ENCODE assay signal across 16 cellular contexts in genomic region chr1:66265796-66266195, GRCh38.
DNase-seq lines count a peak whose midpoint lies in the region; ATAC-seq, FAIRE-seq and TF ChIP-seq lines count a peak whose summit lies in the region.
"Had no signal": no experiment of that assay in that cellular context is flagged by ENCODE, and none has a peak within 500 bp of the region (broad histone marks: within the 10 kb centered on the region; RNA-seq: fewer than 3 reads in every experiment).

No MANE protein-coding gene starts in this region.

- POLR2A ChIA-PET in HepG2 (lab: Yijun Ruan, JAX) = no interaction called here

- H3K27me3 ChIP-seq in right lobe of liver = no peaks in the 10 kb centered on the region
- no peaks in the 10 kb centered on the region for H3K27me3 ChIP-seq in HepG2 (ENCODE audit: control insufficient read depth in 1 of 2, insufficient read depth in 2 of 2, low read length in 2 of 2)
- H3K27me3 ChIP-seq in OCI-LY3 (ENCODE audit: low read depth, low read length) = no peaks in the 10 kb centered on the region
- no peaks in the 10 kb centered on the region for H3K27me3 ChIP-seq in right cardiac atrium (ENCODE audit: control insufficient read depth, insufficient read depth)
- no peaks in the 10 kb centered on the region for H3K27me3 ChIP-seq in upper lobe of right lung
- no peaks in the 10 kb centered on the region for H3K27me3 ChIP-seq in trophoblast cell (ENCODE audit: insufficient read depth, low read length)
- H3K27me3 ChIP-seq: esophagus squamous epithelium had no signal

- CTCF ChIA-PET in HepG2 (lab: Yijun Ruan, JAX; ENCODE audit: low intra/inter-chr PET ratio, low total read pairs) = no interaction called here

- H3K9me3 ChIP-seq in right lobe of liver (no peaks in the 10 kb centered on the region), HepG2 (ENCODE audit: low read length) (no peaks in the 10 kb centered on the region), OCI-LY3 (ENCODE audit: insufficient read depth, low read length) (no peaks in the 10 kb centered on the region), right cardiac atrium (ENCODE audit: control insufficient read depth, low read length) (no peaks in the 10 kb centered on the region), upper lobe of right lung (no peaks in the 10 kb centered on the region), trophoblast cell (ENCODE audit: insufficient read depth, low read depth, low read length) (no peaks in the 10 kb centered on the region)
- H3K9me3 ChIP-seq: esophagus squamous epithelium, HAP-1 had no signal

- H2BK12ac ChIP-seq in trophoblast cell (ENCODE audit: low read length) = no peak overlapping the region

- H3K23ac ChIP-seq in trophoblast cell (ENCODE audit: low read length) = no peak overlapping the region

- in situ Hi-C loops in HepG2 (cut with HindIII; ENCODE audit: extremely low pct_ligation_motif_present, low pct_unique_long_range_greater_than_20kb) = loop anchor here (10.0 kb wide), 1 partner anchor 459 kb away; no protein-coding TSS in a partner anchor

- H3K9ac ChIP-seq in HepG2 (ENCODE audit: insufficient read depth, low read depth, low read length) = no peak overlapping the region
- H3K9ac ChIP-seq in OCI-LY3 (ENCODE audit: low read length) = no peak overlapping the region
- no peak overlapping the region for H3K9ac ChIP-seq in trophoblast cell (ENCODE audit: low read length)

- H3K4me2 ChIP-seq in HepG2 (ENCODE audit: low read depth, low read length) (no peak overlapping the region), OCI-LY3 (ENCODE audit: low read length) (no peak overlapping the region), trophoblast cell (ENCODE audit: low read length) (no peak overlapping the region)

- no peak for TF ChIP-seq RAD21 in HepG2 (CRISPR knock-in tag; IDR thresholded peaks at IDR 0.05)

- ATAC-seq in right lobe of liver (peak in 3 of 4 donors; percentile 27 to 63 (median 36)), HepG2 (no peak), right cardiac atrium (peak in 1 of 2 donors; percentile 17), upper lobe of right lung (peak; percentile 19)
- no peak for ATAC-seq in activated CD4-positive, CD25-positive, alpha-beta regulatory T cell treated with anti-CD3 and anti-CD28 coated beads, Interleukin-2, amount 50 U/mL, for 24 hours
- ATAC-seq: activated naive CD8-positive, alpha-beta T cell treated with anti-CD3 and anti-CD28 coated beads, Interleukin-2, amount 50 U/mL, for 24 hours; WTC11 had no signal

- WGBS in right lobe of liver (ENCODE audit: insufficient coverage, low coverage, low lambda C conversion rate, missing lambda C conversion rate) = no CpG with 5 or more reads among the region's 3 CpGs
- WGBS in HepG2 (ENCODE audit: low lambda C conversion rate) = no CpG with 5 or more reads among the region's 3 CpGs
- 60% methylated on average over 3 of the region's 3 CpGs for WGBS in right cardiac atrium
- WGBS in trophoblast cell (ENCODE audit: extremely low coverage, insufficient coverage, insufficient read length) = no CpG with 5 or more reads among the region's 3 CpGs

- no peak overlapping the region for H3K14ac ChIP-seq in trophoblast cell (ENCODE audit: low read length)

- BruUV-seq in HepG2 (replicated peaks; lab: Mats Ljungman, UMichigan) = no TSS peak

- H3K18ac ChIP-seq in trophoblast cell (ENCODE audit: low read length) = no peak overlapping the region

- H4K91ac ChIP-seq in trophoblast cell (ENCODE audit: low read depth, low read length) = no peak overlapping the region

- H3K4me3 ChIP-seq in right lobe of liver (no peak overlapping the region), HepG2 (replicated peaks in 1 of 3; ENCODE audit: insufficient read depth in 1 of 3, low read depth in 2 of 3, low read length in 3 of 3) (no peak overlapping the region), OCI-LY3 (ENCODE audit: low read length) (no peak overlapping the region), right cardiac atrium (ENCODE audit: low read length) (no peak overlapping the region), upper lobe of right lung (no peak overlapping the region), trophoblast cell (ENCODE audit: low read depth, low read length) (no peak overlapping the region)
- H3K4me3 ChIP-seq: esophagus squamous epithelium, HAP-1 had no signal

- TF ChIP-seq EP300 in HepG2 (IDR thresholded peaks at IDR 0.05; ENCODE audit: low read depth in 2 of 2, low read length in 2 of 2) (no peak), HepG2 (CRISPR knock-in tag; IDR thresholded peaks at IDR 0.05; ENCODE audit: borderline replicate concordance) (no peak)

- no peak overlapping the region for H2AK5ac ChIP-seq in trophoblast cell (ENCODE audit: low read length)

- H2BK120ac ChIP-seq in trophoblast cell (ENCODE audit: insufficient read depth, low read length, poor library complexity) = no peak overlapping the region

- H3K36me3 ChIP-seq in right lobe of liver = no peaks in the 10 kb centered on the region
- no peaks in the 10 kb centered on the region for H3K36me3 ChIP-seq in HepG2 (replicated peaks in 1 of 2; ENCODE audit: control insufficient read depth in 1 of 2, insufficient read depth in 2 of 2, low read length in 2 of 2)
- no peaks in the 10 kb centered on the region for H3K36me3 ChIP-seq in OCI-LY3 (replicated peaks; ENCODE audit: low read depth, low read length)
- no peaks in the 10 kb centered on the region for H3K36me3 ChIP-seq in upper lobe of right lung
- no peaks in the 10 kb centered on the region for H3K36me3 ChIP-seq in trophoblast cell (ENCODE audit: control insufficient read depth in 1 of 2, insufficient read depth in 2 of 2, low read length in 2 of 2)
- H3K36me3 ChIP-seq: esophagus squamous epithelium, HAP-1 had no signal

- H3K27ac ChIP-seq in right lobe of liver (no peak overlapping the region), HepG2 (ENCODE audit: extremely low read length, insufficient read depth, low read length) (no peak overlapping the region), OCI-LY3 (ENCODE audit: low read length) (no peak overlapping the region), right cardiac atrium (ENCODE audit: low read length) (peak overlapping the region; percentile 64), upper lobe of right lung (no peak overlapping the region), trophoblast cell (ENCODE audit: low read depth, low read length) (no peak overlapping the region)
- H3K27ac ChIP-seq: HL-60 had no signal

- FAIRE-seq in HepG2 (lab: Jason Lieb, UNC) = no peak

- no peak overlapping the region for H2BK5ac ChIP-seq in trophoblast cell (ENCODE audit: low read depth, low read length, poor library complexity)

- no peak for TF ChIP-seq POLR2A in right lobe of liver (IDR thresholded peaks at IDR 0.05)
- TF ChIP-seq POLR2A in HepG2 (IDR thresholded peaks at IDR 0.05; ENCODE audit: insufficient read depth in 1 of 2, low read depth in 2 of 2, low read length in 2 of 2) = no peak

- H2AFZ ChIP-seq in HepG2 (ENCODE audit: low read length) (no peak overlapping the region), OCI-LY3 (ENCODE audit: low read depth, low read length) (no peak overlapping the region), trophoblast cell (ENCODE audit: insufficient read depth, low read length, poor library complexity) (no peak overlapping the region)

- TF ChIP-seq CTCF in right lobe of liver (IDR thresholded peaks at IDR 0.05) = no peak
- TF ChIP-seq CTCF in HepG2 (CRISPR knock-in tag; IDR thresholded peaks at IDR 0.05) = no peak
- peak; percentile 15; the same call in 1 of the 2 replicates for TF ChIP-seq CTCF in OCI-LY3 (IDR thresholded peaks at IDR 0.05; ENCODE audit: low read depth, low read length)
- TF ChIP-seq CTCF in upper lobe of right lung (IDR thresholded peaks at IDR 0.05) = no peak

- no peak overlapping the region for H3K4ac ChIP-seq in trophoblast cell (ENCODE audit: low read depth, low read length)

- DNase-seq in right lobe of liver (no peak), HepG2 (ENCODE audit: low spot score) (no peak), right cardiac atrium (peak in 1 of 3 donors; percentile 43), upper lobe of right lung (no peak), iPS-NIHi11 (ENCODE audit: low spot score) (no peak), trophoblast cell (no peak)
- DNase-seq: activated naive CD8-positive, alpha-beta T cell treated with anti-CD3 and anti-CD28 coated beads, Interleukin-2, amount 50 U/mL, for 24 hours; AML-193; esophagus squamous epithelium; mesendoderm; nucleus accumbens had no signal

- H3K79me1 ChIP-seq in trophoblast cell (ENCODE audit: low read length) = peaks cover 9% of the 10 kb centered on the region

- no peaks in the 10 kb centered on the region for H3K79me2 ChIP-seq in HepG2 (ENCODE audit: insufficient read depth, low read length)
- H3K79me2 ChIP-seq in OCI-LY3 (ENCODE audit: low read length) = no peaks in the 10 kb centered on the region
- H3K79me2 ChIP-seq in trophoblast cell (ENCODE audit: control insufficient read depth, insufficient read depth, low read length, poor library complexity) = no peaks in the 10 kb centered on the region

- H4K8ac ChIP-seq in trophoblast cell (ENCODE audit: low read depth, low read length) = no peak overlapping the region

- intact Hi-C loops in right lobe of liver (cut with DNase I) = no loop called here
- intact Hi-C loops in HepG2 (cut with micrococcal nuclease; ENCODE audit: unreplicated experiment) = no loop called here
- intact Hi-C loops in right cardiac atrium (cut with DNase I) = loop anchor here in 2 of 4 donors (5.0 to 10.0 kb wide), 2 partner anchors 67 to 69 kb away; no protein-coding TSS in a partner anchor
- intact Hi-C loops in upper lobe of right lung (cut with DNase I) = no loop called here

- no peak overlapping the region for H4K12ac ChIP-seq in trophoblast cell (ENCODE audit: low read depth, low read length)

- H3K4me1 ChIP-seq in right lobe of liver (peaks cover 0 to 12% (median 4%) of the 10 kb centered on the region in 4 donors), HepG2 (ENCODE audit: insufficient read depth, low read length) (no peaks in the 10 kb centered on the region), OCI-LY3 (ENCODE audit: low read length) (peaks cover 11% of the 10 kb centered on the region), right cardiac atrium (ENCODE audit: control insufficient read depth, insufficient read depth, low read length) (peaks cover 6% of the 10 kb centered on the region), upper lobe of right lung (peaks cover 16% of the 10 kb centered on the region), trophoblast cell (ENCODE audit: control insufficient read depth in 1 of 2, insufficient read depth in 2 of 2, low read length in 2 of 2) (peaks cover 0 to 7% of the 10 kb centered on the region in 2 experiments)

- H4K20me1 ChIP-seq in HepG2 (ENCODE audit: insufficient read depth, low read length) = no peaks in the 10 kb centered on the region
- H4K20me1 ChIP-seq in OCI-LY3 (ENCODE audit: insufficient read depth, low read length) = no peaks in the 10 kb centered on the region

TF ChIP-seq in HepG2, 621 proteins besides CTCF, POLR2A, EP300 and RAD21 (continues in another document):
- TF ChIP-seq TEAD2 (CRISPR knock-in tag; IDR thresholded peaks at IDR 0.05) (no peak), MAFK (conservative IDR thresholded peaks at IDR 0.05 in 1 of 2, IDR thresholded peaks at IDR 0.05 in 1 of 2; ENCODE audit: low read length in 2 of 2) (no peak), GATA4 (IDR thresholded peaks at IDR 0.05; ENCODE audit: borderline replicate concordance, low read depth) (no peak), SNAPC5 (CRISPR knock-in tag; IDR thresholded peaks at IDR 0.05; ENCODE audit: borderline replicate concordance) (no peak), KLF11 (CRISPR knock-in tag; IDR thresholded peaks at IDR 0.05) (no peak)

Comparison
In these comparisons a context has a peak if more than half of its experiments do, and no peak if none do; other contexts are left out.
1. ATAC-seq: peak in right lobe of liver (3 of 4) and upper lobe of right lung (single experiment); none in HepG2 (single experiment) and activated CD4-positive, CD25-positive, alpha-beta regulatory T cell treated with anti-CD3 and anti-CD28 coated beads, Interleukin-2, amount 50 U/mL, for 24 hours (0 of 2).